Comparison of ENCODE assay signal across 17 cellular contexts in the genomic region with DNA sequence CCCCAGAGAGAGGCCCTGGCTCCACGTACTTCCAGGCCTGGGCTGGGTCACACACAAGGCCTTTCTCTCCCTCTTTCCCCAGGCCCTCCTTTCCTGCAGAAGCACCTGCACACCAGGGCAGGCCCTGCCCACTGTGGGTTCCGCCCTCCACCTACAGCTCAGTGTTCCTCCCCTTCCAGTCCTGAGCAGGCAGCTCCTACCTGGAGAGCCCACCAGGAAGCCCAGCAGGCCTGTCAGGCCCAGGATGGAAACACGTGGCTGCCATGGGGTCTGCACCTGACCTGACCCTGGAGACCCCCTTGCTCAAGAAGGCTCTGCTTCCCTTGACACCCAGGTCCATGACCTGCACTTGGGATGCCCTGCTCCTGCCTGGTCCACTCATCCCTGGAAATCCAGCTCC. TPM values are rescaled to one million over a fixed set of nuclear protein-coding genes. Genes with fewer than 3 reads are reported as not detected.
A peak's percentile ranks its signal among the peaks of the same experiment; 100 is the strongest.
DNase-seq lines count a peak whose midpoint lies in the region; ATAC-seq, FAIRE-seq and TF ChIP-seq lines count a peak whose summit lies in the region.
"Had no signal": no experiment of that assay in that cellular context is flagged by ENCODE, and none has a peak within 500 bp of the region (broad histone marks: within the 10 kb centered on the region; RNA-seq: fewer than 3 reads in every experiment).

No MANE protein-coding gene starts in this region.

- H3K4me2 ChIP-seq in HepG2 (ENCODE audit: low read depth, low read length) = no peak overlapping the region

- H2AFZ ChIP-seq in HepG2 (ENCODE audit: low read length) = no peak overlapping the region
- H2AFZ ChIP-seq: GM23248 had no signal

- H3K4me3 Mint-ChIP-seq in activated T-cell treated with anti-CD3 and anti-CD28 coated beads, Interleukin-2, amount 50 U/mL, for 72 hours = no peak overlapping the region
- no peak overlapping the region for H3K4me3 Mint-ChIP-seq in WTC11
- H3K4me3 Mint-ChIP-seq in activated naive CD8-positive, alpha-beta T cell treated with anti-CD3 and anti-CD28 coated beads, Interleukin-2, amount 50 U/mL, for 24 hours = no peak overlapping the region
- H3K4me3 Mint-ChIP-seq: CD4-positive, alpha-beta T cell had no signal

- intact Hi-C loops in HepG2 (cut with micrococcal nuclease; ENCODE audit: unreplicated experiment) = no loop called here

- POLR2A ChIA-PET in WTC11 (lab: Charles Lee) = no interaction called here
- POLR2A ChIA-PET in HepG2 (lab: Yijun Ruan, JAX) = no interaction called here

- no peak overlapping the region for H3K27ac ChIP-seq in HepG2 (ENCODE audit: extremely low read length, insufficient read depth, low read length)
- H3K27ac ChIP-seq: GM23248 had no signal

- H3K9me3 Mint-ChIP-seq in activated T-cell treated with anti-CD3 and anti-CD28 coated beads, Interleukin-2, amount 50 U/mL, for 72 hours = no peaks in the 10 kb centered on the region
- H3K9me3 Mint-ChIP-seq in WTC11 = peaks cover 6% of the 10 kb centered on the region; the same call in 1 of the 2 replicates
- H3K9me3 Mint-ChIP-seq in activated naive CD8-positive, alpha-beta T cell treated with anti-CD3 and anti-CD28 coated beads, Interleukin-2, amount 50 U/mL, for 24 hours = no peaks in the 10 kb centered on the region
- H3K9me3 Mint-ChIP-seq: CD4-positive, alpha-beta T cell had no signal

- in situ Hi-C loops in HepG2 (cut with HindIII; ENCODE audit: extremely low pct_ligation_motif_present, low pct_unique_long_range_greater_than_20kb) = loop anchor here (10.0 kb wide), 1 partner anchor 263 kb away; no protein-coding TSS in a partner anchor

- no peak for TF ChIP-seq POLR2A in HepG2 (IDR thresholded peaks at IDR 0.05; ENCODE audit: insufficient read depth in 1 of 2, low read depth in 2 of 2, low read length in 2 of 2)

- H3K9me3 ChIP-seq in HepG2 (ENCODE audit: low read length) = no peaks in the 10 kb centered on the region

- no peaks in the 10 kb centered on the region for H3K4me1 Mint-ChIP-seq in activated T-cell treated with anti-CD3 and anti-CD28 coated beads, Interleukin-2, amount 50 U/mL, for 72 hours (ENCODE audit: low read depth)
- H3K4me1 Mint-ChIP-seq in WTC11 = no peaks in the 10 kb centered on the region
- peaks cover 4% of the 10 kb centered on the region for H3K4me1 Mint-ChIP-seq in activated naive CD8-positive, alpha-beta T cell treated with anti-CD3 and anti-CD28 coated beads, Interleukin-2, amount 50 U/mL, for 24 hours

- no peaks in the 10 kb centered on the region for H3K27me3 ChIP-seq in HepG2 (ENCODE audit: control insufficient read depth in 1 of 2, insufficient read depth in 2 of 2, low read length in 2 of 2)

- H4K20me1 ChIP-seq in HepG2 (ENCODE audit: insufficient read depth, low read length) = no peaks in the 10 kb centered on the region

- no peak for TF ChIP-seq EP300 in HepG2 (IDR thresholded peaks at IDR 0.05; ENCODE audit: low read depth in 2 of 2, low read length in 2 of 2)
- no peak for TF ChIP-seq EP300 in HepG2 (CRISPR knock-in tag; IDR thresholded peaks at IDR 0.05; ENCODE audit: borderline replicate concordance)

- peaks cover 14% of the 10 kb centered on the region for H3K4me1 ChIP-seq in HepG2 (ENCODE audit: insufficient read depth, low read length)

- 50% methylated on average over 3 of the region's 3 CpGs for WGBS in HepG2 (ENCODE audit: low lambda C conversion rate)

- TF ChIP-seq RAD21 in HepG2 (CRISPR knock-in tag; IDR thresholded peaks at IDR 0.05) = no peak

- ATAC-seq in activated T-cell treated with anti-CD3 and anti-CD28 coated beads, Interleukin-2, amount 50 U/mL, for 72 hours (replicated peaks in 1 of 2) = no peak
- ATAC-seq in WTC11 = no peak
- ATAC-seq in HepG2 = no peak
- no peak for ATAC-seq in activated naive CD8-positive, alpha-beta T cell treated with anti-CD3 and anti-CD28 coated beads, Interleukin-2, amount 50 U/mL, for 24 hours
- ATAC-seq: GM12878 had no signal

- peak overlapping the region; percentile 48 for H3K27ac Mint-ChIP-seq in activated T-cell treated with anti-CD3 and anti-CD28 coated beads, Interleukin-2, amount 50 U/mL, for 72 hours
- no peak overlapping the region for H3K27ac Mint-ChIP-seq in WTC11
- H3K27ac Mint-ChIP-seq in activated naive CD8-positive, alpha-beta T cell treated with anti-CD3 and anti-CD28 coated beads, Interleukin-2, amount 50 U/mL, for 24 hours = no peak overlapping the region
- H3K27ac Mint-ChIP-seq: CD4-positive, alpha-beta T cell had no signal

- no peak overlapping the region for H3K9ac ChIP-seq in HepG2 (ENCODE audit: insufficient read depth, low read depth, low read length)
- H3K9ac ChIP-seq: GM23248 had no signal

- no peak overlapping the region for H3K4me3 ChIP-seq in HepG2 (replicated peaks in 1 of 3; ENCODE audit: insufficient read depth in 1 of 3, low read depth in 2 of 3, low read length in 3 of 3)
- H3K4me3 ChIP-seq: GM12878, GM23248 had no signal

- DNase-seq in activated T-cell treated with anti-CD3 and anti-CD28 coated beads, Interleukin-2, amount 50 U/mL, for 72 hours = no peak
- no peak for DNase-seq in activated T-cell treated with anti-CD3 and anti-CD28 coated beads, Interleukin-2, amount 50 U/mL, for 48 hours
- DNase-seq in WTC11 (ENCODE audit: low spot score) (no peak), HepG2 (ENCODE audit: low spot score) (no peak), NCI-H526 treated with DMSO at 0.1 percent for 48 hours (lab: John Stamatoyannopoulos, UW) (no peak), NCI-H1092 treated with DMSO at 0.1 percent for 48 hours (lab: John Stamatoyannopoulos, UW) (no peak)
- DNase-seq in activated naive CD8-positive, alpha-beta T cell treated with anti-CD3 and anti-CD28 coated beads, Interleukin-2, amount 50 U/mL, for 24 hours = no peak
- DNase-seq: ACHN, C1 segment of cervical spinal cord, Calu3, DMS 273 treated with DMSO at 0.1 percent for 48 hours, GM23248, H7, IMR-90 had no signal

- no TSS peak for BruUV-seq in HepG2 (replicated peaks; lab: Mats Ljungman, UMichigan)

- H3K27me3 Mint-ChIP-seq in activated T-cell treated with anti-CD3 and anti-CD28 coated beads, Interleukin-2, amount 50 U/mL, for 72 hours (ENCODE audit: low read depth) = no peaks in the 10 kb centered on the region
- peaks cover 30% of the 10 kb centered on the region for H3K27me3 Mint-ChIP-seq in WTC11 (ENCODE audit: low read depth)
- H3K27me3 Mint-ChIP-seq in activated naive CD8-positive, alpha-beta T cell treated with anti-CD3 and anti-CD28 coated beads, Interleukin-2, amount 50 U/mL, for 24 hours = no peaks in the 10 kb centered on the region
- H3K27me3 Mint-ChIP-seq: CD4-positive, alpha-beta T cell had no signal

- no peaks in the 10 kb centered on the region for H3K36me3 Mint-ChIP-seq in activated T-cell treated with anti-CD3 and anti-CD28 coated beads, Interleukin-2, amount 50 U/mL, for 72 hours (ENCODE audit: insufficient read depth in 2 of 2)
- H3K36me3 Mint-ChIP-seq in WTC11 = no peaks in the 10 kb centered on the region
- H3K36me3 Mint-ChIP-seq in activated naive CD8-positive, alpha-beta T cell treated with anti-CD3 and anti-CD28 coated beads, Interleukin-2, amount 50 U/mL, for 24 hours (ENCODE audit: low read depth) = no peaks in the 10 kb centered on the region

- no peaks in the 10 kb centered on the region for H3K36me3 ChIP-seq in HepG2 (replicated peaks in 1 of 2; ENCODE audit: control insufficient read depth in 1 of 2, insufficient read depth in 2 of 2, low read length in 2 of 2)

- no peak for FAIRE-seq in HepG2 (lab: Jason Lieb, UNC)
- FAIRE-seq: GM12878, GM18507 had no signal

- CTCF ChIA-PET in WTC11 (lab: Charles Lee) (interaction anchor here (0.7 to 2.3 kb wide), 3 partner anchors 46 to 93 kb away, joined by 3 to 8 read pairs (median 3); no protein-coding TSS in a partner anchor), HepG2 (lab: Yijun Ruan, JAX; ENCODE audit: low intra/inter-chr PET ratio, low total read pairs) (no interaction called here)

- TF ChIP-seq CTCF in WTC11 (IDR thresholded peaks at IDR 0.05) = no peak
- TF ChIP-seq CTCF in HepG2 (CRISPR knock-in tag; IDR thresholded peaks at IDR 0.05) = no peak

- no peaks in the 10 kb centered on the region for H3K79me2 ChIP-seq in HepG2 (ENCODE audit: insufficient read depth, low read length)

TF ChIP-seq in WTC11, 78 proteins besides CTCF, POLR2A, EP300 and RAD21 (continues in another document):
- TF ChIP-seq ZNF138 (CRISPR knock-in tag; conservative IDR thresholded peaks at IDR 0.05) = no peak
- no peak for TF ChIP-seq ETV6 (CRISPR knock-in tag; IDR thresholded peaks at IDR 0.05)
- no peak for TF ChIP-seq ELF4 (CRISPR knock-in tag; IDR thresholded peaks at IDR 0.05; ENCODE audit: low read depth)
- no peak for TF ChIP-seq SP1 (CRISPR knock-in tag; conservative IDR thresholded peaks at IDR 0.05)

TF ChIP-seq in HepG2, 621 proteins besides CTCF, POLR2A, EP300 and RAD21 (continues in another document):
- TF ChIP-seq EED (CRISPR knock-in tag; IDR thresholded peaks at IDR 0.05) = 0 out of 2 replicates have a peak, but pooled peaks have one; percentile 32
- no peak for TF ChIP-seq YEATS2 (CRISPR knock-in tag; IDR thresholded peaks at IDR 0.05; ENCODE audit: borderline replicate concordance)
- TF ChIP-seq SNRNP70 (IDR thresholded peaks at IDR 0.05; ENCODE audit: low read depth, low read length) = no peak
- no peak for TF ChIP-seq SAP130 (CRISPR knock-in tag; IDR thresholded peaks at IDR 0.05; ENCODE audit: low read depth)

RNA-seq across cellular contexts. Expression of a gene that starts 19.0 kb away (rescaled TPM):
- total RNA-seq in activated T-cell treated with anti-CD3 and anti-CD28 coated beads, Interleukin-2, amount 50 U/mL, for 72 hours = 100 to 1,000 TPM; 238 to 275 TPM
- 7.5 to 11.8 TPM (median 11.2 TPM) in 3 replicates for total RNA-seq in WTC11 (2021)
- total RNA-seq in HepG2 (2016; rRNA removed; fragmentation: Illumina TruSeq; extraction: Trizol) = 3.5 and 6.0 TPM in 2 replicates
- total RNA-seq in HepG2 (2016; cell fraction: cytosol; rRNA removed; fragmentation: Illumina TruSeq; extraction: Trizol; ENCODE audit: low read depth) = 0.71 and 1.1 TPM in 2 replicates
- total RNA-seq in HepG2 (2016; cell fraction: insoluble cytoplasmic fraction; rRNA removed; fragmentation: Illumina TruSeq; extraction: Trizol) = 3.2 and 6.7 TPM in 2 replicates
- total RNA-seq in HepG2 (2016; cell fraction: membrane; rRNA removed; fragmentation: Illumina TruSeq; extraction: Trizol) = 1.2 and 2.9 TPM in 2 replicates
- 6.6 and 6.7 TPM in 2 replicates for total RNA-seq in HepG2 (2016; cell fraction: nucleus; rRNA removed; fragmentation: Illumina TruSeq; extraction: Trizol)
- 6.1 and 9.3 TPM in 2 replicates for polyA plus RNA-seq in HepG2 (2011; rRNA removed)
- polyA plus RNA-seq in HepG2 (2011; cell fraction: cytosol; rRNA removed) = 4.3 and 5.2 TPM in 2 replicates
- 19.2 and 30.0 TPM in 2 replicates for polyA plus RNA-seq in HepG2 (2011; cell fraction: nucleus; rRNA removed)
- 5.4 and 8.4 TPM in 2 replicates for polyA plus RNA-seq in HepG2 (2012)
- 0.76 and 0.84 TPM in 2 replicates for polyA plus RNA-seq in HepG2 (2016; cell fraction: cytosol; fragmentation: Illumina TruSeq; extraction: Trizol; ENCODE audit: low read depth)
- polyA plus RNA-seq in HepG2 (2016; cell fraction: insoluble cytoplasmic fraction; fragmentation: Illumina TruSeq; extraction: Trizol; ENCODE audit: low read depth) = 2.5 and 2.7 TPM in 2 replicates
- polyA plus RNA-seq in HepG2 (2016; cell fraction: membrane; fragmentation: Illumina TruSeq; extraction: Trizol; ENCODE audit: low read depth) = 0.65 and 1.1 TPM in 2 replicates
- 11.8 and 13.2 TPM in 2 replicates for polyA plus RNA-seq in HepG2 (2016; cell fraction: nucleus; fragmentation: Illumina TruSeq; extraction: Trizol; ENCODE audit: insufficient read depth, low read depth)
- polyA minus RNA-seq in HepG2 (2011; rRNA and poly(A)+ RNA removed; ENCODE audit: low replicate concordance) = 0.33 and 3.7 TPM in 2 replicates
- polyA minus RNA-seq in HepG2 (2011; cell fraction: cytosol; rRNA and poly(A)+ RNA removed) = 1.1 and 2.0 TPM in 2 replicates
- 5.7 and 9.8 TPM in 2 replicates for polyA minus RNA-seq in HepG2 (2011; cell fraction: nucleus; rRNA and poly(A)+ RNA removed)
- total RNA-seq: IMR-90 had no signal
- polyA plus RNA-seq: IMR-90 had no signal

Comparison
In these comparisons a context has a peak if more than half of its experiments do, and no peak if none do; other contexts are left out.
1. RNA of a gene that starts 19.0 kb away (total RNA-seq): 238 to 275 TPM in activated T-cell treated with anti-CD3 and anti-CD28 coated beads, Interleukin-2, amount 50 U/mL, for 72 hours; 7.5 to 11.8 TPM in WTC11 and 0.71 to 6.7 TPM in HepG2; every median in the first group is over 10 times any median in the second.